In the genomic region with DNA sequence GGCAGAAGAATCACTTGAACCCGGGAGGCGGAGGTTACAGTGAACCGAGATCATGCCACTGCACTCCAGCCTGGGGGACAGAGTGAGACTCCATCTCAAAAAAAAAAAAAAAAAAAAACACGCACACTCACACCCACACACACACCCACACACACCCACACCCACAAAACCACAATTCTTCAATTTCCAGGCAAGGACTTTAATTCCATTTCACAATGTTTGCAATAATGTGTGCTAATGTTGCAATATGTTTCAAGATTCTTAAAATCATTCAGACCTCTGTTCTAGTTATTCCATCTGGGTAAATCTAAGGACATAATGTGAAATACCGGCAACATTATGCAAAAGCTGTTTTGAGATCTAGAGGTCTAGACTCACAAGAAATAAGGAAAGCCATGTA, we compare ENCODE assay signal across 9 cellular contexts. TPM values are rescaled to one million over a fixed set of nuclear protein-coding genes. Genes with fewer than 3 reads are reported as not detected.
DNase-seq lines count a peak whose midpoint lies in the region; ATAC-seq and TF ChIP-seq lines count a peak whose summit lies in the region.
"Had no signal": no experiment of that assay in that cellular context is flagged by ENCODE, and none has a peak within 500 bp of the region (broad histone marks: within the 10 kb centered on the region; RNA-seq: fewer than 3 reads in every experiment).

No MANE protein-coding gene starts in this region.

- H3K4me1 Mint-ChIP-seq in nephron progenitor cell = peaks cover 4% of the 10 kb centered on the region

- peak; percentile 78 for ATAC-seq in left lobe of liver
- no peak for ATAC-seq in GM18909 (IDR thresholded peaks at IDR 0.05; ENCODE audit: poor library complexity, unreplicated experiment)
- ATAC-seq in HG02642 (IDR thresholded peaks at IDR 0.05; ENCODE audit: poor library complexity, unreplicated experiment) = no peak

- H3K36me3 Mint-ChIP-seq in nephron progenitor cell (ENCODE audit: low read depth) = peaks cover 15% of the 10 kb centered on the region

- H3K27ac Mint-ChIP-seq in nephron progenitor cell = no peak overlapping the region
- H3K27ac Mint-ChIP-seq: progenitor cell of endocrine pancreas had no signal

- no peak overlapping the region for H3K4me3 ChIP-seq in AG10803 (ENCODE audit: low read length)

- no peak overlapping the region for H3K4me3 Mint-ChIP-seq in nephron progenitor cell

- TF ChIP-seq CTCF in AG10803 (conservative IDR thresholded peaks at IDR 0.05; ENCODE audit: low read length) = no peak
- TF ChIP-seq CTCF in nephron progenitor cell (IDR thresholded peaks at IDR 0.05) = no peak

- peaks cover 20% of the 10 kb centered on the region for H3K9me3 Mint-ChIP-seq in nephron progenitor cell

- DNase-seq in AG10803 (ENCODE audit: low read depth) (peak; percentile 86), GM04504 (ENCODE audit: low read depth) (peak; percentile 12), left lobe of liver (ENCODE audit: low spot score) (peak; percentile 45), GM19240 (ENCODE audit: insufficient read length, low spot score) (no peak), nephron progenitor cell (no peak)
- peak; percentile 54 for DNase-seq in activated CD8-positive, alpha-beta memory T cell treated with anti-CD3 and anti-CD28 coated beads for 24 hours

- H3K27me3 Mint-ChIP-seq in nephron progenitor cell (ENCODE audit: low read depth, poor library complexity) = peaks cover 7% of the 10 kb centered on the region
- H3K27me3 Mint-ChIP-seq: progenitor cell of endocrine pancreas had no signal

RNA-seq across cellular contexts. Expression of gene CCDC69, which starts 28.3 kb away (rescaled TPM):
- 29.2 TPM for total RNA-seq in left lobe of liver

RNA-seq across cellular contexts. Expression of gene ANXA6, which starts 38.0 kb away (rescaled TPM):
- 232 TPM for total RNA-seq in left lobe of liver

RNA-seq across cellular contexts. Expression of gene GM2A, which starts 57.4 kb away (rescaled TPM):
- total RNA-seq in left lobe of liver = 13.2 TPM

Comparison
In these comparisons a context has a peak if more than half of its experiments do, and no peak if none do; other contexts are left out.
1. DNase-seq: peak in AG10803 (single experiment), GM04504 (single experiment), activated CD8-positive, alpha-beta memory T cell treated with anti-CD3 and anti-CD28 coated beads for 24 hours (single experiment) and left lobe of liver (single experiment); none in GM19240 (single experiment) and nephron progenitor cell (single experiment).